ENCODE assay signal across 8 cellular contexts in the genomic region with DNA sequence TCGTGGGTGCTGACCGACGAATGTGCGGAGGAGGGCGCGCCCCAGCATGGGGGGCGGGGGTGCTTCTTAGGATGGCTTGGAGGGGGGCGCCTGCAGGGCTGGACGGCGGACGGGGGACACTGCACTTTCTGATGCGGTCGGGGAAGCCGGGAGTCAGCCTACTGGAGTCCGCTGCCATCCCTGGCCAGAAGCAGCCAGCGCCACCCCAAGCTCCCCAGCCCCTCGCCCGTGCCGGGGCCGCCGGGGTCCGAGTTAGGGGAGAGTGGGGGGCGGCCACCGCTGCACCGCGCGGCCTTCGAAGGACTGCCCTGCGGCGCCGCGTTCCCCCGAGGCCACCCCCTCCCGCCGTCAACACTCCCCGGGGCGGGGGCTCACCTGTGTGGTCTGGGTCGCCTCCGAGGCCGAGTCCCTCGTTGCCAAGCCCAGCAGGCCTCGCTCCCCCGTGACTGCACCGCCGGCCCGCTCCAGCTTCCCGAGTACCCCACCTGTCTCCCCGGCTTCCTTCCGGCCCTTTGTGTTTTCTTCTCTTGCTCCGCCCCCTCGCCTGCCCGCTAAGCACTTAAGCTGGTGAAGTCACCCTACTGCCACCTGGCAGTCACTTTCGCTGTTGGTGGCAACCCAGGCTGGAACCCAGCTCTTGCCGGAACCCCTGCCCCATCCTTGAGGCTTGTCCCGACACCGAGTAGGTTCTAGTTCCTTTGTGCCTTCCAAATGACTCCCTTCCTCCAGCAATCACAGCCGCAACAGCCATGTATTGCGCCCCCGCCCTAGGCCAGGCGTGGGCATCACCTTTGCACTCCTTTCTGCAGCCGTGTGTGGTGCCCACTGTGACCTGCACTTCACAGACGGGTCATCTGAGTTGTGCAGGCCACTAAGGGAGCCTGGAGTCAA. TPM values are rescaled to one million over a fixed set of nuclear protein-coding genes. Genes with fewer than 3 reads are reported as not detected.
A peak's percentile ranks its signal among the peaks of the same experiment; 100 is the strongest.
DNase-seq lines count a peak whose midpoint lies in the region; ATAC-seq, FAIRE-seq and TF ChIP-seq lines count a peak whose summit lies in the region.

A gene with protein sequence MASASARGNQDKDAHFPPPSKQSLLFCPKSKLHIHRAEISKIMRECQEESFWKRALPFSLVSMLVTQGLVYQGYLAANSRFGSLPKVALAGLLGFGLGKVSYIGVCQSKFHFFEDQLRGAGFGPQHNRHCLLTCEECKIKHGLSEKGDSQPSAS (minus strand): TSS at position 492 of the 891 bp plus-strand sequence. CDS start 2,225 bp downstream, outside the sequence.

- TF ChIP-seq RAD21 in liver (IDR thresholded peaks at IDR 0.05) (peak; percentile 64 to 73), HepG2 (CRISPR knock-in tag; IDR thresholded peaks at IDR 0.05) (no peak)

- peaks cover 27% of the 10 kb centered on the region for H3K4me1 Mint-ChIP-seq in chondrocyte (ENCODE audit: low read depth)

- no peak for TF ChIP-seq EP300 in HepG2 (IDR thresholded peaks at IDR 0.05; ENCODE audit: low read depth in 2 of 2, low read length in 2 of 2)
- no peak for TF ChIP-seq EP300 in HepG2 (CRISPR knock-in tag; IDR thresholded peaks at IDR 0.05; ENCODE audit: borderline replicate concordance)

- no peak within 1 kb of the TSS for H3K4me2 ChIP-seq in HepG2 (ENCODE audit: low read depth, low read length)

- H3K9me3 Mint-ChIP-seq in chondrocyte (ENCODE audit: low read depth) = no peaks in the 10 kb centered on the region

- H3K4me1 ChIP-seq in liver (ENCODE audit: control insufficient read depth in 4 of 4, insufficient read depth in 4 of 4, low read length in 3 of 4) (peaks cover 7 to 26% (median 16%) of the 10 kb centered on the region in 4 donors), HepG2 (ENCODE audit: insufficient read depth, low read length) (peaks cover 23% of the 10 kb centered on the region), right lobe of liver (peaks cover 0 to 32% (median 7%) of the 10 kb centered on the region in 4 donors)

- H3K9ac ChIP-seq in liver (ENCODE audit: low read depth in 1 of 2, low read length in 2 of 2) (peak within 1 kb of the TSS in 1 of 2 donors; percentile 69), HepG2 (ENCODE audit: insufficient read depth, low read depth, low read length) (no peak within 1 kb of the TSS)

- TF ChIP-seq POLR2A in HepG2 (IDR thresholded peaks at IDR 0.05; ENCODE audit: insufficient read depth in 1 of 2, low read depth in 2 of 2, low read length in 2 of 2) = no peak
- peak; percentile 57 for TF ChIP-seq POLR2A in right lobe of liver (IDR thresholded peaks at IDR 0.05)

- H3K27ac Mint-ChIP-seq in chondrocyte (ENCODE audit: unreplicated experiment) = peak within 1 kb of the TSS; percentile 70

- H4K20me1 ChIP-seq in HepG2 (ENCODE audit: insufficient read depth, low read length) = no peaks in the 10 kb centered on the region

- no peaks in the 10 kb centered on the region for H3K27me3 ChIP-seq in liver (ENCODE audit: control insufficient read depth in 4 of 4, insufficient read depth in 4 of 4, low read length in 3 of 4)
- no peaks in the 10 kb centered on the region for H3K27me3 ChIP-seq in HepG2 (ENCODE audit: control insufficient read depth in 1 of 2, insufficient read depth in 2 of 2, low read length in 2 of 2)
- H3K27me3 ChIP-seq in right lobe of liver = no peaks in the 10 kb centered on the region

- H3K27ac ChIP-seq in liver (ENCODE audit: low read depth in 1 of 2, low read length in 2 of 2) = peak within 1 kb of the TSS; percentile 68 to 81
- H3K27ac ChIP-seq in HepG2 (ENCODE audit: extremely low read length, insufficient read depth, low read length) = no peak within 1 kb of the TSS
- peak within 1 kb of the TSS; percentile 66 to 84 (median 81) for H3K27ac ChIP-seq in right lobe of liver

- 9% methylated on average over 62 of the region's 62 CpGs for WGBS in liver
- WGBS in HepG2 (ENCODE audit: low lambda C conversion rate) = 86% methylated on average over 38 of the region's 62 CpGs
- 7% methylated on average over 4 of the region's 62 CpGs for WGBS in right lobe of liver (ENCODE audit: insufficient coverage, low coverage, low lambda C conversion rate, missing lambda C conversion rate)

- no peaks in the 10 kb centered on the region for H3K79me2 ChIP-seq in HepG2 (ENCODE audit: insufficient read depth, low read length)

- H3K9me3 ChIP-seq in liver (ENCODE audit: control insufficient read depth in 4 of 4, low read length in 3 of 4) (no peaks in the 10 kb centered on the region), HepG2 (ENCODE audit: low read length) (no peaks in the 10 kb centered on the region), right lobe of liver (no peaks in the 10 kb centered on the region)

- in situ Hi-C loops in HepG2 (cut with HindIII; ENCODE audit: extremely low pct_ligation_motif_present, low pct_unique_long_range_greater_than_20kb) = no loop called here

- no peaks in the 10 kb centered on the region for H3K36me3 Mint-ChIP-seq in chondrocyte (ENCODE audit: low read depth)

- no TSS peak for BruUV-seq in HepG2 (replicated peaks; lab: Mats Ljungman, UMichigan)

- no peak for FAIRE-seq in HepG2 (lab: Jason Lieb, UNC)

- TF ChIP-seq CTCF in liver (IDR thresholded peaks at IDR 0.05; ENCODE audit: low read depth, low read length, missing input control) (peak; percentile 19), HepG2 (CRISPR knock-in tag; IDR thresholded peaks at IDR 0.05) (no peak), chondrocyte (IDR thresholded peaks at IDR 0.05) (peak; percentile 42), right lobe of liver (IDR thresholded peaks at IDR 0.05) (peak in 3 of 4 donors; percentile 22 to 45 (median 33))

- H3K36me3 ChIP-seq in liver (ENCODE audit: control insufficient read depth in 4 of 4, insufficient read depth in 3 of 4, low read depth in 1 of 4, low read length in 3 of 4) (peaks cover 2 to 9% (median 6%) of the 10 kb centered on the region in 4 donors), HepG2 (replicated peaks in 1 of 2; ENCODE audit: control insufficient read depth in 1 of 2, insufficient read depth in 2 of 2, low read length in 2 of 2) (no peaks in the 10 kb centered on the region), right lobe of liver (peaks cover 0 to 23% (median 0%) of the 10 kb centered on the region in 4 donors)

- peak within 1 kb of the TSS; percentile 76 to 84 (median 78) for H3K4me3 ChIP-seq in liver (ENCODE audit: low read depth in 1 of 3, low read length in 3 of 3)
- H3K4me3 ChIP-seq in HepG2 (replicated peaks in 1 of 3; ENCODE audit: insufficient read depth in 1 of 3, low read depth in 2 of 3, low read length in 3 of 3) = no peak within 1 kb of the TSS
- H3K4me3 ChIP-seq in right lobe of liver = peak within 1 kb of the TSS; percentile 50 to 91 (median 80)

- H3K27me3 Mint-ChIP-seq in chondrocyte (ENCODE audit: low read depth) = no peaks in the 10 kb centered on the region

- H3K4me3 Mint-ChIP-seq in chondrocyte (ENCODE audit: unreplicated experiment) = peak within 1 kb of the TSS; percentile 73

- no peak for ATAC-seq in HepG2
- ATAC-seq in HG03039 (IDR thresholded peaks at IDR 0.05; ENCODE audit: unreplicated experiment) = peak; percentile 96
- ATAC-seq in right lobe of liver = peak; percentile 84 to 88 (median 88)

- H2AFZ ChIP-seq in HepG2 (ENCODE audit: low read length) = no peak within 1 kb of the TSS

- no peak for DNase-seq in HepG2 (ENCODE audit: low spot score)
- peak; percentile 88 for DNase-seq in NCI-H2081 treated with DMSO at 0.1 percent for 48 hours (lab: John Stamatoyannopoulos, UW)
- peak; percentile 77 for DNase-seq in activated CD4-positive, CD25-positive, alpha-beta regulatory T cell treated with anti-CD3 and anti-CD28 coated beads, Interleukin-2, amount 50 U/mL, for 72 hours
- DNase-seq in chondrocyte (ENCODE audit: low spot score) = peak; percentile 87
- peak; percentile 81 to 87 (median 83) for DNase-seq in right lobe of liver
- peak; percentile 72 for DNase-seq in stimulated activated CD8-positive, alpha-beta memory T cell treated with anti-CD3 and anti-CD28 coated beads, Interleukin-12 subunit alpha, Interleukin-12 subunit beta, amount 100 ng/mL, for 1 hour (ENCODE audit: low read depth)

- intact Hi-C loops in HepG2 (cut with micrococcal nuclease; ENCODE audit: unreplicated experiment) (no loop called here), right lobe of liver (cut with DNase I) (loop anchor here in 1 of 2 donors (10.0 kb wide), 1 partner anchor 72 kb away; a partner anchor contains a TSS)

- POLR2A ChIA-PET in HepG2 (lab: Yijun Ruan, JAX) = no interaction called here

- CTCF ChIA-PET in HepG2 (lab: Yijun Ruan, JAX; ENCODE audit: low intra/inter-chr PET ratio, low total read pairs) = no interaction called here

TF ChIP-seq in liver, 16 proteins besides CTCF, POLR2A, EP300 and RAD21 (continues in another document):
- TF ChIP-seq JUND (IDR thresholded peaks at IDR 0.05) (peak in 1 of 2 donors; percentile 29), SP1 (IDR thresholded peaks at IDR 0.05) (no peak)

TF ChIP-seq in HepG2, 621 proteins besides CTCF, POLR2A, EP300 and RAD21 (continues in another document):
- TF ChIP-seq TP53 (CRISPR knock-in tag; conservative IDR thresholded peaks at IDR 0.05) = no peak

RNA-seq across cellular contexts. Expression of the gene that starts here (rescaled TPM):
- 10 to 100 TPM in 1 of 2 donors, 1 to 10 TPM in 1; 8.5 to 12.2 TPM for total RNA-seq in liver
- 100 to 1,000 TPM in 1 of 2 donors, 10 to 100 TPM in 1; 40.8 to 159 TPM for polyA plus RNA-seq in liver
- total RNA-seq in HepG2 (2016; rRNA removed; fragmentation: Illumina TruSeq; extraction: Trizol) = not detected in 2 replicates
- total RNA-seq in HepG2 (2016; cell fraction: cytosol; rRNA removed; fragmentation: Illumina TruSeq; extraction: Trizol; ENCODE audit: low read depth) = not detected in 2 replicates
- not detected in 2 replicates for total RNA-seq in HepG2 (2016; cell fraction: insoluble cytoplasmic fraction; rRNA removed; fragmentation: Illumina TruSeq; extraction: Trizol)
- total RNA-seq in HepG2 (2016; cell fraction: membrane; rRNA removed; fragmentation: Illumina TruSeq; extraction: Trizol) = not detected in 2 replicates
- total RNA-seq in HepG2 (2016; cell fraction: nucleus; rRNA removed; fragmentation: Illumina TruSeq; extraction: Trizol) = not detected in 2 replicates
- not detected in 2 replicates for polyA plus RNA-seq in HepG2 (2011; rRNA removed)
- not detected in 2 replicates for polyA plus RNA-seq in HepG2 (2011; cell fraction: cytosol; rRNA removed)
- polyA plus RNA-seq in HepG2 (2011; cell fraction: nucleus; rRNA removed) = not detected in 2 replicates
- polyA plus RNA-seq in HepG2 (2012) = not detected in 2 replicates
- polyA plus RNA-seq in HepG2 (2016; cell fraction: cytosol; fragmentation: Illumina TruSeq; extraction: Trizol; ENCODE audit: low read depth) = not detected in 2 replicates
- polyA plus RNA-seq in HepG2 (2016; cell fraction: insoluble cytoplasmic fraction; fragmentation: Illumina TruSeq; extraction: Trizol; ENCODE audit: low read depth) = not detected in 2 replicates
- polyA plus RNA-seq in HepG2 (2016; cell fraction: membrane; fragmentation: Illumina TruSeq; extraction: Trizol; ENCODE audit: low read depth) = not detected in 2 replicates
- polyA plus RNA-seq in HepG2 (2016; cell fraction: nucleus; fragmentation: Illumina TruSeq; extraction: Trizol; ENCODE audit: insufficient read depth, low read depth) = not detected in 2 replicates
- polyA minus RNA-seq in HepG2 (2011; rRNA and poly(A)+ RNA removed; ENCODE audit: low replicate concordance) = 7.9 TPM in 1 of 2 replicates, not detected in the other
- not detected in 2 replicates for polyA minus RNA-seq in HepG2 (2011; cell fraction: cytosol; rRNA and poly(A)+ RNA removed)
- 0.90 TPM in 1 of 2 replicates, not detected in the other for polyA minus RNA-seq in HepG2 (2011; cell fraction: nucleus; rRNA and poly(A)+ RNA removed)
- 7.9 to 18.1 TPM (median 14.5 TPM) in 3 replicates for total RNA-seq in chondrocyte
- 100 to 1,000 TPM in 1 of 6 experiments, 10 to 100 TPM in 5; 29.6 to 107 (median 68.3) TPM for total RNA-seq in right lobe of liver

Comparison
In these comparisons a context has a peak if more than half of its experiments do, and no peak if none do; other contexts are left out.
1. RNA of the gene that starts here (polyA plus RNA-seq): 40.8 to 159 TPM in liver; not detected in HepG2; every median in the first group is over 10 times any median in the second.
2. H3K4me3 ChIP-seq: peak in liver (3 of 3) and right lobe of liver (3 of 3); none in HepG2 (0 of 3).